ENCODE assay signal across 8 cellular contexts in the genomic region with DNA sequence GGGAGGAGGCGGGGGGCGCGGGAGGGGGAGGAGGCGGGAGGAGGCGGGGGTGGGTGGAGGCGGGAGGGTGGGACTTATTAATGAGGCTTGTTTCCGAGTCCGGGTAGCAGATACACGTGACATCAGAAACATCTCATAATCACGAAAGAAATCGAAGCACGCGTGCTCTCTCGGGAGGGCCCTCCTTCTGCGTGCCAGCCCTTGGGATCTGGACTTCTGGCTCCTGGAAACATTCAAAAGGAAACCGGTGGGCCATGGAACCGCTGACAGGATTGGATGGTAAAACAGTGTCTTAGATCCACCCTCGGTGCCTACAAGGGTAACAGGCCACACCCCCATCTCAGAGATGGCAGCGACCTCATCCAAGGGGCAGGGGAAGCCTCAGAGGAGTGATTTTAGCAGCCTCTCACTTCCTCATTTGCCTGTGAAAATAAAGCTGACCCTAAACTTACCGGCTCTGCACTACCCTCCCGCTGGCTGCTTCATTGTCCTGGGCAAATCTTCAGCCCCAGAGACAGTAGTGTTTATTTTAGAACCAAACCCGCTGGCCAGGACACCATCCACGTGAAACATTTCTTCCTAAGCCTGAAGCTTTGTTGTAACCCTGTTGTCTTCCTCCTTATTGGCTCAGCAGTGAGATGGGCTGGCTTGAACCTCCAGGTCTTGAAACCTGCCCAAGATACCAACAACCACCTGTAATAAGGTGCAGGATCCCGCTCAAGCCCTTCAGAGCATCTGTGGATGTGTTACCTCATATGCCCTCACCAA.
DNase-seq lines count a peak whose midpoint lies in the region; ATAC-seq and TF ChIP-seq lines count a peak whose summit lies in the region.

No MANE protein-coding gene starts in this region.

- H3K4me1 Mint-ChIP-seq in mesothelial cell of epicardium, result peaks cover 33% of the 10 kb centered on the region

- H3K4me1 ChIP-seq in effector memory CD4-positive, alpha-beta T cell (ENCODE audit: control insufficient read depth, insufficient read depth, low read length, poor library complexity, severe bottlenecking), result peaks cover 14% of the 10 kb centered on the region

- H3K9me3 Mint-ChIP-seq in mesothelial cell of epicardium, result no peaks in the 10 kb centered on the region

- no peak for TF ChIP-seq CTCF in mesothelial cell of epicardium (IDR thresholded peaks at IDR 0.05; ENCODE audit: unreplicated experiment)

- H3K27ac ChIP-seq in effector memory CD4-positive, alpha-beta T cell (ENCODE audit: insufficient read depth, low read length, poor library complexity, severe bottlenecking), result peak overlapping the region; percentile 62

- H3K9me3 ChIP-seq in effector memory CD4-positive, alpha-beta T cell (ENCODE audit: control insufficient read depth, low read length), result no peaks in the 10 kb centered on the region

- H3K27ac Mint-ChIP-seq in mesothelial cell of epicardium, result peak overlapping the region; percentile 91

- peak overlapping the region; percentile 40 for H3K4me3 ChIP-seq in effector memory CD4-positive, alpha-beta T cell (ENCODE audit: insufficient read depth, low read depth, low read length, poor library complexity, severe bottlenecking)

- H3K27me3 ChIP-seq in effector memory CD4-positive, alpha-beta T cell (replicated peaks; ENCODE audit: control insufficient read depth, insufficient read depth, low read length, poor library complexity, severe bottlenecking), result no peaks in the 10 kb centered on the region

- H3K4me3 Mint-ChIP-seq in mesothelial cell of epicardium, result peak overlapping the region; percentile 52

- H3K36me3 ChIP-seq in effector memory CD4-positive, alpha-beta T cell (ENCODE audit: control insufficient read depth, insufficient read depth, low read length), result no peaks in the 10 kb centered on the region

- ATAC-seq in HG03045 (IDR thresholded peaks at IDR 0.05; ENCODE audit: unreplicated experiment), result peak; percentile 76

- no peaks in the 10 kb centered on the region for H3K27me3 Mint-ChIP-seq in mesothelial cell of epicardium (ENCODE audit: low read depth)

- DNase-seq in activated gamma-delta T cell treated with Interleukin-2 at 50 U/mL for 16 hours (peak; percentile 33), activated gamma-delta T cell (lab: John Stamatoyannopoulos, UW) (no peak), NCI-H2227 (lab: John Stamatoyannopoulos, UW; ENCODE audit: unreplicated experiment) (peak; percentile 87), mesothelial cell of epicardium (ENCODE audit: low spot score in 2 of 2, unreplicated experiment in 2 of 2) (peak; percentile 28 to 58)
- peak; percentile 45 to 46 for DNase-seq in activated CD4-positive, alpha-beta T cell treated with anti-CD3 and anti-CD28 coated beads, Interleukin-2, amount 50 U/mL, for 4 hours
- peak; percentile 25 to 59 (median 55) for DNase-seq in effector memory CD4-positive, alpha-beta T cell
- DNase-seq in stimulated activated CD8-positive, alpha-beta memory T cell treated with anti-CD3 and anti-CD28 coated beads, Interleukin-4, amount 100 ng/mL, for 1 hour (ENCODE audit: low read depth in 2 of 2, low spot score in 1 of 2), result peak; percentile 17 to 35

- H3K36me3 Mint-ChIP-seq in mesothelial cell of epicardium, result no peaks in the 10 kb centered on the region
